11 cellular contexts compared by ENCODE assay signal in the genomic region with DNA sequence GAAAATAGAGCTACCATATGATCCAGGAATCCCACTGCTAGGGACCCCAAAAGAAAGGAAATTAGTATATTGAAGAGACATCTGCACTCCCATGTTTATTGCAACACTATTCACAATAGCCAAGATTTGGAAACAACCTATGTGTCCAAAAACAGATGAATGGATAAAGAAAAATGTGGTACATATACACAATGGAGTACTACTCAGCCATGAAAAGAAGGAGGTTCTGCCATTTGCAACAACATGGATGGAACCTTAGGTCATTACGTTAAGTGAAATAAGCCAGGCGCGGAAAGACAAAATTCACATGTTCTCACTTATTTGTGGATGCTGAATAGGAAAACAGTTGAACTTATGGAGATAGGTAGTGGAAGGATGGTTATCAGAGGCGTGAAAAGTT.
"Had no signal": no experiment of that assay in that cellular context is flagged by ENCODE, and none has a peak within 500 bp of the region (broad histone marks: within the 10 kb centered on the region; RNA-seq: fewer than 3 reads in every experiment).

No MANE protein-coding gene starts in this region.

- H3K9me3 ChIP-seq: HAP-1 had no signal

- H3K4me1 Mint-ChIP-seq: GM23338, H9 had no signal

- ATAC-seq: GM23338, HCT116 had no signal

- H3K27ac Mint-ChIP-seq: GM23338, H9, HFFc6 had no signal

- H3K4me3 ChIP-seq: GM23248, GM23338, HAP-1 had no signal

- H3K27ac ChIP-seq: GM23248 had no signal

- H3K4me3 Mint-ChIP-seq: GM23338, H9, HFFc6 had no signal

- H3K9ac ChIP-seq: GM23248 had no signal

- FAIRE-seq: H1, H54 had no signal

- H3K36me3 ChIP-seq: HAP-1 had no signal

- H3K4me2 ChIP-seq: GM23338 had no signal

- DNase-seq: GM23248, GOT3, H7, H9, HCEC 1CT, HFFc6 had no signal

- H2AFZ ChIP-seq: GM23248, GM23338 had no signal
